ENCODE assay signal across 34 cellular contexts in the genomic region with DNA sequence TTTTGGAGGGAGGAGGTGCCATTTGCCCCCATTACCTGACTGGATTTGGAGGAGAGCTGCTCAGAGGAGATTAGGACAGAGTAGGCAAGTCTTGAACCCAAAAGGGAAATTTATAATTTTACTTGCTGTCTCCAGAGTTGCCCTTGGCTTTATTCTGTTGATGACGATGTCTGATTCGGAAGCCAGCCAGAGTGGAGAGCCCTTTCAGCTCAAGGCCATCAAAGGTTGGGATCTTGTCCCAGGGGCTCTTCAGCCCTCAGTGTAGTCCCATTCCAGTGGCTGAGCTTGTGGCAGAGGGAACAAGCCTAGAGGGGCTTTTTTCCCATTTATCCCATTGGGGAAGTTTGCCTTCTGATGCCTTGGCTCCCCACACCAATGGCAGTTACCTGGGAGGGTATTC.
"Had no signal": no experiment of that assay in that cellular context is flagged by ENCODE, and none has a peak within 500 bp of the region (broad histone marks: within the 10 kb centered on the region; RNA-seq: fewer than 3 reads in every experiment).

No MANE protein-coding gene starts in this region.

- H3K4me3 ChIP-seq: MG63 had no signal

- H3K36me3 ChIP-seq: MG63 had no signal

- H3K9me3 ChIP-seq: MG63 had no signal

- H3K27me3 ChIP-seq: MG63 had no signal

- H3K9ac ChIP-seq: KMS-11 had no signal

- DNase-seq: Karpas-422, Kasumi-1, KG1, MG63, MM.1S, MV-4-11, NCI-H1048, NCI-H1092, NCI-H1092 treated with DMSO at 0.1 percent for 48 hours, NCI-H1105, NCI-H1105 treated with DMSO at 0.1 percent for 48 hours, NCI-H1417, NCI-H1417 treated with DMSO at 0.1 percent for 48 hours, NCI-H1436, NCI-H1436 treated with DMSO at 0.1 percent for 48 hours, NCI-H146, NCI-H1694, NCI-H1694 treated with DMSO at 0.1 percent for 48 hours, NCI-H187, NCI-H187 treated with DMSO at 0.1 percent for 48 hours, NCI-H1930, NCI-H2029, NCI-H2029 treated with DMSO at 0.1 percent for 48 hours, NCI-H2081, NCI-H2081 treated with DMSO at 0.1 percent for 48 hours, NCI-H2107, NCI-H2171, NCI-H2171 treated with DMSO at 0.1 percent for 48 hours, NCI-H2227 treated with DMSO at 0.1 percent for 48 hours, NCI-H226, NCI-H345, NCI-H446, NCI-H446 treated with DMSO at 0.1 percent for 48 hours had no signal

- H3K4me2 ChIP-seq: KMS-11 had no signal

- H3K27ac ChIP-seq: KMS-11 had no signal
